Comparison of ENCODE assay signal across 13 cellular contexts in the genomic region with DNA sequence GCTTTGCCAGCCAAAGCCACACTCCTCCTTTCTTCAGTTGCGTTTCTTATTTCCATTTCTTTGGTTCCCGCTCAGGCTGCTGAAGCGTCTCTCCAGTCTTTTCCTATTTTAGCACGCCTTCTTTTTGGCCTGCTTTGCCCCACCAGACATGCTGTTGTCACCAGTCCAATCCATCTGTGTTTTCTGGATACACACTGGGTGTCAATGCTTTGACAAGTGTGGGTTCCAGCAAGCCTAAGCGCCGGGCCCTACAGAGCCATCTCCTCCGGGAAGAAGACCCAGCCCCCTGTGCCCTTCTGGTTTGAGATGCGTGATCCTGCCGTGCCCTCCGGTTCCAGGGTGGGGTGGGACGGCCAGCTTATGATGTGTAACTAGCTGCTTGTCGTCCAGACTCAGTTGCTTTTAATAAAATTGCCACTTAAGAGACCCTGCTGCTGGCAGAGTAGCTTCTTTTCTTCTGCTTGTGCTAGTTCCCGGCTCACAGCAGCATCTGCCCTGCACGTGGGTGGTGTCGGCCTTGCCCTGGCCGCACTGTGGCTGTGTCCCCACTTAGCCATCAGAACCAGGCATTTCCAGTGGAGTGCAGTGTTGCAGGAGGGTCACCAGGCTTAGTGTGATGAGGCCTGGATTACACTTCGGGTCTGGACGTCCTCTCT. TPM values are rescaled to one million over a fixed set of nuclear protein-coding genes. Genes with fewer than 3 reads are reported as not detected.
"Had no signal": no experiment of that assay in that cellular context is flagged by ENCODE, and none has a peak within 500 bp of the region (broad histone marks: within the 10 kb centered on the region; RNA-seq: fewer than 3 reads in every experiment).

No MANE protein-coding gene starts in this region.

- H3K4me3 ChIP-seq: coronary artery, lower lobe of right lung, mucosa of descending colon had no signal

- H3K9me3 ChIP-seq: lower lobe of right lung, mucosa of descending colon had no signal

- H3K27ac ChIP-seq: coronary artery, lower lobe of right lung had no signal

- DNase-seq: activated CD4-positive, alpha-beta T cell treated with anti-CD3 and anti-CD28 coated beads, Interleukin-2, amount 50 U/mL, for 4 hours; activated CD4-positive, CD25-positive, alpha-beta regulatory T cell treated with anti-CD3 and anti-CD28 coated beads, Interleukin-2, amount 50 U/mL, for 72 hours; activated gamma-delta T cell; activated naive CD8-positive, alpha-beta T cell treated with anti-CD3 and anti-CD28 coated beads for 36 hours; activated T-cell treated with anti-CD3 and anti-CD28 coated beads, Interleukin-2, amount 50 U/mL, for 4 hours; aorta; effector CD8-positive, alpha-beta T cell; lower lobe of right lung; mucosa of descending colon; natural killer cell; stimulated activated CD4-positive, alpha-beta T cell treated with anti-CD3 and anti-CD28 coated beads, Interleukin-2, amount 100 ng/mL, for 48 hours; stimulated activated CD8-positive, alpha-beta memory T cell treated with anti-CD3 and anti-CD28 coated beads, Interleukin-4, amount 100 ng/mL, for 48 hours had no signal

- ATAC-seq: lower lobe of right lung, mucosa of descending colon had no signal

- H3K36me3 ChIP-seq: lower lobe of right lung had no signal

RNA-seq across cellular contexts. Expression of gene EML1, which starts 29.7 kb away (rescaled TPM):
- total RNA-seq: natural killer cell had no signal
